ENCODE assay signal across 8 cellular contexts in the genomic region with DNA sequence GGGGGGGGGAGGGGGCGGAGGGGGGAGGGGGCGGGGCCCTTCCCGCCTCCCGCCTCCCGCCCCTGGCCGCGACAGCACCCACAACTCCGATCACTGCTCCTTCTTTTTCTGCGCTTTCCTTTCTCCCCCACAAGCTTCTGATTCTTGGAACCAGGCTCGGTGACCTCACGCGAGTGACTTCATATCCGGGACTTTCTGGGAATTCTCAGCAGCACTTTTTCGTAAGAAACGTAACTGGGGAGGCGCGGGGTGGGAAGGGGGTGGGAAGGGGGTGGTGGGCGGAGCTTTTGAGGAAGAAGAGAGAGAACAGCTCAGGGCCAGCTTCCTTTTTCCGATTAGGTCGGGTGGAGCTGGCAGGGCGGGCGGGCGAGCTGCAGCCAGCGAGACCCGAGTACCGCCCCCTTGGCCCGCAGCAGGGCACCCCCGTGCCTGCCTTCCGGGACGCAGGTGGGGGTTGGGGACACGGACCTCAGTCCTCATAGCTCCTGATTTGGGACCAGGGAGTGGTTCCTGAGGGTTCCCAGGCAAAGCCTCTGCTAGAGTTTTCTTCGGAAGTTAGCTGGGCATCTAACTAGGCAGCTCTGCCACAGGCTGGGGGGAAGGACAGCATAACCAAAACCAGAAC. TPM values are rescaled to one million over a fixed set of nuclear protein-coding genes. Genes with fewer than 3 reads are reported as not detected.
DNase-seq lines count a peak whose midpoint lies in the region; ATAC-seq and TF ChIP-seq lines count a peak whose summit lies in the region.

No MANE protein-coding gene starts in this region.

- H3K9me2 ChIP-seq in neural cell (ENCODE audit: insufficient read depth, low read length) = no peaks in the 10 kb centered on the region

- H3K27ac ChIP-seq in HUES48 (ENCODE audit: low read depth, low read length) = peak overlapping the region; percentile 93
- H3K27ac ChIP-seq in foreskin keratinocyte = peak overlapping the region; percentile 58
- H3K27ac ChIP-seq in neural cell (ENCODE audit: low read length) = no peak overlapping the region

- H3K9ac ChIP-seq in HUES48 (ENCODE audit: low read depth, low read length) (peak overlapping the region; percentile 54), neural cell (ENCODE audit: low read length) (no peak overlapping the region)

- no peak overlapping the region for H2AFZ ChIP-seq in neural cell (ENCODE audit: low read depth, low read length)

- H3K9me3 ChIP-seq in HUES48 (ENCODE audit: control insufficient read depth, insufficient read depth, low read length) = no peaks in the 10 kb centered on the region
- no peaks in the 10 kb centered on the region for H3K9me3 ChIP-seq in neural cell (ENCODE audit: low read length)

- H3K36me3 ChIP-seq in HUES48 (ENCODE audit: control insufficient read depth, insufficient read depth, low read length) (no peaks in the 10 kb centered on the region), neural cell (ENCODE audit: insufficient read depth, low read length) (no peaks in the 10 kb centered on the region)

- H3K4me2 ChIP-seq in neural cell (ENCODE audit: low read length) = no peak overlapping the region

- no peaks in the 10 kb centered on the region for H3F3A ChIP-seq in neural cell (ENCODE audit: insufficient read depth, low read length, poor library complexity, severe bottlenecking)

- TF ChIP-seq CTCF in foreskin keratinocyte (conservative IDR thresholded peaks at IDR 0.05) (no peak), neural cell (IDR thresholded peaks at IDR 0.05; ENCODE audit: poor library complexity, severe bottlenecking) (no peak)

- no peak for TF ChIP-seq EP300 in neural cell (conservative IDR thresholded peaks at IDR 0.05; ENCODE audit: poor library complexity, severe bottlenecking)

- H3K4me3 ChIP-seq in HUES48 (ENCODE audit: low read depth, low read length) = peak overlapping the region; percentile 69
- peak overlapping the region; percentile 48 for H3K4me3 ChIP-seq in neural cell (ENCODE audit: low read length)

- peak; percentile 43 for ATAC-seq in foreskin keratinocyte
- peak; percentile 70 for ATAC-seq in stimulated activated naive CD8-positive, alpha-beta T cell treated with anti-CD3 and anti-CD28 coated beads, Interleukin-15, Interleukin-2, amounts not matched to agents 100 U/mL and 50 U/mL, for 24 hours

- DNase-seq in NCI-H1092 treated with DMSO at 0.1 percent for 48 hours (lab: John Stamatoyannopoulos, UW) (peak; percentile 51), NCI-H1092 (lab: John Stamatoyannopoulos, UW) (no peak), SHP77 treated with DMSO at 0.1 percent for 48 hours (lab: John Stamatoyannopoulos, UW) (peak; percentile 49), foreskin keratinocyte (peak; percentile 54 to 77)
- DNase-seq in activated gamma-delta T cell treated with anti-CD3 and anti-CD28 coated beads, Interleukin-2, amount 50 U/mL, for 16 hours (ENCODE audit: low read depth) = peak; percentile 45
- peak; percentile 83 for DNase-seq in stimulated activated naive CD8-positive, alpha-beta T cell treated with anti-CD3 and anti-CD28 coated beads, Interleukin-15, Interleukin-2, amounts not matched to agents 100 U/mL and 50 U/mL, for 24 hours

- H3K4me1 ChIP-seq in HUES48 (ENCODE audit: control insufficient read depth, insufficient read depth, low read length) = peaks cover 20% of the 10 kb centered on the region
- H3K4me1 ChIP-seq in foreskin keratinocyte = peaks cover 30% of the 10 kb centered on the region

- H4K20me1 ChIP-seq in neural cell (ENCODE audit: insufficient read depth) = no peaks in the 10 kb centered on the region

- H3K79me2 ChIP-seq in neural cell (replicated peaks; ENCODE audit: insufficient read depth, low read length) = no peaks in the 10 kb centered on the region

- no peak for TF ChIP-seq RAD21 in neural cell (conservative IDR thresholded peaks at IDR 0.05)

- peaks cover 20% of the 10 kb centered on the region for H3K27me3 ChIP-seq in HUES48 (ENCODE audit: control insufficient read depth, insufficient read depth, low read length)
- H3K27me3 ChIP-seq in foreskin keratinocyte = no peaks in the 10 kb centered on the region
- peaks cover 3% of the 10 kb centered on the region for H3K27me3 ChIP-seq in neural cell (ENCODE audit: insufficient read depth, low read depth, low read length)

TF ChIP-seq in neural cell, 6 proteins besides CTCF, POLR2A, EP300 and RAD21:
- TF ChIP-seq MXI1 (conservative IDR thresholded peaks at IDR 0.05; ENCODE audit: poor library complexity, severe bottlenecking) (no peak), EZH2 (IDR thresholded peaks at IDR 0.05; ENCODE audit: borderline replicate concordance, insufficient read depth, low read length, poor library complexity, severe bottlenecking) (no peak), SMC3 (conservative IDR thresholded peaks at IDR 0.05; ENCODE audit: poor library complexity) (no peak), POLR2AphosphoS5 (IDR thresholded peaks at IDR 0.05) (no peak), TAF1 (IDR thresholded peaks at IDR 0.05; ENCODE audit: low read depth) (no peak)
- TF ChIP-seq, protein P1, sequence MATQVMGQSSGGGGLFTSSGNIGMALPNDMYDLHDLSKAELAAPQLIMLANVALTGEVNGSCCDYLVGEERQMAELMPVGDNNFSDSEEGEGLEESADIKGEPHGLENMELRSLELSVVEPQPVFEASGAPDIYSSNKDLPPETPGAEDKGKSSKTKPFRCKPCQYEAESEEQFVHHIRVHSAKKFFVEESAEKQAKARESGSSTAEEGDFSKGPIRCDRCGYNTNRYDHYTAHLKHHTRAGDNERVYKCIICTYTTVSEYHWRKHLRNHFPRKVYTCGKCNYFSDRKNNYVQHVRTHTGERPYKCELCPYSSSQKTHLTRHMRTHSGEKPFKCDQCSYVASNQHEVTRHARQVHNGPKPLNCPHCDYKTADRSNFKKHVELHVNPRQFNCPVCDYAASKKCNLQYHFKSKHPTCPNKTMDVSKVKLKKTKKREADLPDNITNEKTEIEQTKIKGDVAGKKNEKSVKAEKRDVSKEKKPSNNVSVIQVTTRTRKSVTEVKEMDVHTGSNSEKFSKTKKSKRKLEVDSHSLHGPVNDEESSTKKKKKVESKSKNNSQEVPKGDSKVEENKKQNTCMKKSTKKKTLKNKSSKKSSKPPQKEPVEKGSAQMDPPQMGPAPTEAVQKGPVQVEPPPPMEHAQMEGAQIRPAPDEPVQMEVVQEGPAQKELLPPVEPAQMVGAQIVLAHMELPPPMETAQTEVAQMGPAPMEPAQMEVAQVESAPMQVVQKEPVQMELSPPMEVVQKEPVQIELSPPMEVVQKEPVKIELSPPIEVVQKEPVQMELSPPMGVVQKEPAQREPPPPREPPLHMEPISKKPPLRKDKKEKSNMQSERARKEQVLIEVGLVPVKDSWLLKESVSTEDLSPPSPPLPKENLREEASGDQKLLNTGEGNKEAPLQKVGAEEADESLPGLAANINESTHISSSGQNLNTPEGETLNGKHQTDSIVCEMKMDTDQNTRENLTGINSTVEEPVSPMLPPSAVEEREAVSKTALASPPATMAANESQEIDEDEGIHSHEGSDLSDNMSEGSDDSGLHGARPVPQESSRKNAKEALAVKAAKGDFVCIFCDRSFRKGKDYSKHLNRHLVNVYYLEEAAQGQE (IDR thresholded peaks at IDR 0.05; ENCODE audit: borderline replicate concordance) = no peak

RNA-seq across cellular contexts. Expression of a gene that starts 14.6 kb away (rescaled TPM):
- not detected in 2 replicates for total RNA-seq in foreskin keratinocyte
- polyA plus RNA-seq in foreskin keratinocyte = not detected in 2 replicates
- polyA plus RNA-seq in neural cell = not detected in 2 replicates
- polyA minus RNA-seq in neural cell = not detected in 2 replicates

RNA-seq across cellular contexts. Expression of a gene that starts 24.4 kb away (rescaled TPM):
- 9.6 and 16.1 TPM in 2 replicates for total RNA-seq in foreskin keratinocyte
- 6.4 and 10.2 TPM in 2 replicates for polyA plus RNA-seq in foreskin keratinocyte
- polyA plus RNA-seq in neural cell = 0.09 and 0.22 TPM in 2 replicates
- polyA minus RNA-seq in neural cell = 0.69 and 0.73 TPM in 2 replicates
